ENCODE assay signal across 8 cellular contexts in genomic region chr10:97278491-97278989, GRCh38. TPM values are rescaled to one million over a fixed set of nuclear protein-coding genes. Genes with fewer than 3 reads are reported as not detected.
DNase-seq lines count a peak whose midpoint lies in the region; ATAC-seq and TF ChIP-seq lines count a peak whose summit lies in the region.

No MANE protein-coding gene starts in this region.

- H3K36me3 Mint-ChIP-seq in activated B cell treated with CpG ODN at 0.5 μM for 24 hours (ENCODE audit: low read depth) = no peaks in the 10 kb centered on the region

- peak; percentile 67 for ATAC-seq in activated B cell treated with CpG ODN at 0.5 μM for 24 hours (ENCODE audit: low read depth)
- ATAC-seq in heart right ventricle = peak; percentile 85 to 98 (median 92)
- ATAC-seq in gastrocnemius medialis = peak; percentile 94 to 96
- no peak for ATAC-seq in HG03460 (IDR thresholded peaks at IDR 0.05; ENCODE audit: unreplicated experiment)
- no peak for ATAC-seq in GM18519 (IDR thresholded peaks at IDR 0.05; ENCODE audit: low FRiP score, unreplicated experiment)

- TF ChIP-seq POLR2A in gastrocnemius medialis (IDR thresholded peaks at IDR 0.05) = no peak

- intact Hi-C loops in activated B cell treated with CpG ODN at 0.5 μM for 24 hours (cut with micrococcal nuclease) (loop anchor here (2.0 to 10.0 kb wide), 4 partner anchors 14 to 276 kb away; partner anchors contain the start of genes ARHGAP19 and FRAT1), heart right ventricle (cut with DNase I) (loop anchor here in 5 of 10 donors (2.0 to 10.0 kb wide), 5 partner anchors 54 to 79 kb away; partner anchors contain the start of gene FRAT2 (in 2 of the 5)), gastrocnemius medialis (cut with DNase I; ENCODE audit: low total_unique reads) (loop anchor here (2.0 to 5.0 kb wide), 2 partner anchors 39 to 54 kb away; partner anchors contain the start of gene FRAT1)

- H3K4me3 Mint-ChIP-seq in activated B cell treated with CpG ODN at 0.5 μM for 24 hours = no peak overlapping the region

- H3K36me3 ChIP-seq in heart right ventricle (no peaks in the 10 kb centered on the region), gastrocnemius medialis (no peaks in the 10 kb centered on the region)

- H3K9me3 ChIP-seq in heart right ventricle (no peaks in the 10 kb centered on the region), gastrocnemius medialis (no peaks in the 10 kb centered on the region)

- H3K4me3 ChIP-seq in heart right ventricle (peak overlapping the region in 1 of 10 donors; percentile 2), gastrocnemius medialis (no peak overlapping the region)

- POLR2A ChIA-PET in activated B cell treated with CpG ODN at 0.5 μM for 24 hours (lab: Charles Lee) = interaction anchor here (0.7 to 1.0 kb wide), 3 partner anchors 74 to 113 kb away, joined by 3 to 4 read pairs (median 4); no protein-coding TSS in a partner anchor

- DNase-seq in ACHN (peak; percentile 67), NCI-H2107 treated with DMSO at 0.1 percent for 48 hours (lab: John Stamatoyannopoulos, UW; ENCODE audit: unreplicated experiment) (peak; percentile 52), activated B cell treated with CpG ODN at 0.5 μM for 24 hours (no peak), heart right ventricle (no peak), gastrocnemius medialis (no peak)

- H3K27me3 Mint-ChIP-seq in activated B cell treated with CpG ODN at 0.5 μM for 24 hours = no peaks in the 10 kb centered on the region

- in situ Hi-C loops in ACHN (cut with HindIII; ENCODE audit: low pct_ligation_motif_present, low pct_unique_long_range_greater_than_20kb, low sequenced_read_pairs) = no loop called here
- in situ Hi-C loops in gastrocnemius medialis (cut with MboI; ENCODE audit: low sequenced_read_pairs in 4 of 4) = no loop called here

- CTCF ChIA-PET in activated B cell treated with CpG ODN at 0.5 μM for 24 hours (lab: Charles Lee) = interaction anchor here (0.6 to 2.1 kb wide), 20 partner anchors 8 to 458 kb away, joined by 3 to 9 read pairs (median 3); partner anchors contain the start of genes ARHGAP19, FRAT2 and RRP12

- peak overlapping the region in 6 of 10 donors; percentile 31 to 72 (median 48) for H3K27ac ChIP-seq in heart right ventricle
- peak overlapping the region; percentile 43 to 68 (median 52) for H3K27ac ChIP-seq in gastrocnemius medialis

- no peak overlapping the region for H3K27ac Mint-ChIP-seq in activated B cell treated with CpG ODN at 0.5 μM for 24 hours

- H3K27me3 ChIP-seq in heart right ventricle = no peaks in the 10 kb centered on the region
- H3K27me3 ChIP-seq in gastrocnemius medialis = no peaks in the 10 kb centered on the region

- H3K4me1 ChIP-seq in heart right ventricle (peaks cover 0 to 25% (median 20%) of the 10 kb centered on the region in 9 donors), gastrocnemius medialis (peaks cover 21% of the 10 kb centered on the region in 2 donors)

- no peaks in the 10 kb centered on the region for H3K9me3 Mint-ChIP-seq in activated B cell treated with CpG ODN at 0.5 μM for 24 hours

- TF ChIP-seq CTCF in GM12874 (IDR thresholded peaks at IDR 0.05; ENCODE audit: insufficient read depth, low read depth, low read length) = peak; percentile 37; the same call in 1 of the 2 replicates
- TF ChIP-seq CTCF in activated B cell treated with CpG ODN at 0.5 μM for 24 hours (IDR thresholded peaks at IDR 0.05) = peak; percentile 49
- peak; percentile 56 to 84 (median 71) for TF ChIP-seq CTCF in heart right ventricle (IDR thresholded peaks at IDR 0.05)
- peak; percentile 60 to 83 (median 71) for TF ChIP-seq CTCF in gastrocnemius medialis (IDR thresholded peaks at IDR 0.05 in 4 of 5, conservative IDR thresholded peaks at IDR 0.05 in 1 of 5)

- peaks cover 20% of the 10 kb centered on the region for H3K4me1 Mint-ChIP-seq in activated B cell treated with CpG ODN at 0.5 μM for 24 hours

RNA-seq across cellular contexts. Expression of gene ARHGAP19, which starts 13.9 kb away (rescaled TPM):
- 14.7 and 17.8 TPM in 2 replicates for total RNA-seq in activated B cell treated with CpG ODN at 0.5 μM for 24 hours
- total RNA-seq in heart right ventricle = 1 to 10 TPM; 2.3 to 6.2 (median 3.6) TPM
- polyA plus RNA-seq in heart right ventricle = 1 to 10 TPM; 1.5 to 1.7 TPM
- 10 to 100 TPM in 1 of 4 donors, 1 to 10 TPM in 3; 1.7 to 12.3 (median 2.4) TPM for total RNA-seq in gastrocnemius medialis

RNA-seq across cellular contexts. Expression of gene FRAT1, which starts 40.5 kb away (rescaled TPM):
- total RNA-seq in activated B cell treated with CpG ODN at 0.5 μM for 24 hours (6.9 TPM in 2 replicates), heart right ventricle (1 to 10 TPM; 2.3 to 6.6 (median 3.1) TPM), gastrocnemius medialis (1 to 10 TPM; 1.7 to 7.6 (median 3.2) TPM)
- polyA plus RNA-seq in heart right ventricle = 1 to 10 TPM; 1.3 to 1.5 TPM

RNA-seq across cellular contexts. Expression of gene FRAT2, which starts 56.0 kb away (rescaled TPM):
- total RNA-seq in activated B cell treated with CpG ODN at 0.5 μM for 24 hours (9.7 and 10.9 TPM in 2 replicates), heart right ventricle (10 to 100 TPM in 1 of 10 donors, 1 to 10 TPM in 9; 3.9 to 11.0 (median 5.8) TPM), gastrocnemius medialis (10 to 100 TPM in 3 of 4 donors, 1 to 10 TPM in 1; 9.3 to 28.7 (median 20.5) TPM)
- polyA plus RNA-seq in heart right ventricle = 1 to 10 TPM; 2.9 to 4.5 TPM

Comparison
In these comparisons a context has a peak if more than half of its experiments do, and no peak if none do; other contexts are left out.
1. DNase-seq: peak in ACHN (single experiment) and NCI-H2107 treated with DMSO at 0.1 percent for 48 hours (single experiment); none in activated B cell treated with CpG ODN at 0.5 μM for 24 hours (single experiment), heart right ventricle (0 of 2) and gastrocnemius medialis (0 of 2).
2. ATAC-seq: peak in activated B cell treated with CpG ODN at 0.5 μM for 24 hours (single experiment), heart right ventricle (8 of 8) and gastrocnemius medialis (2 of 2); none in HG03460 (single experiment) and GM18519 (single experiment).
3. Peak in every context shown above with its lines, with median percentiles within 50 percentile points of each other: CTCF ChIP-seq.